ENCODE assay signal across 20 cellular contexts in genomic region chr3:177983341-177983740, GRCh38.
DNase-seq lines count a peak whose midpoint lies in the region; ATAC-seq and TF ChIP-seq lines count a peak whose summit lies in the region.
"Had no signal": no experiment of that assay in that cellular context is flagged by ENCODE, and none has a peak within 500 bp of the region (broad histone marks: within the 10 kb centered on the region; RNA-seq: fewer than 3 reads in every experiment).

No MANE protein-coding gene starts in this region.

- H3K27me3 ChIP-seq in IMR-90 (ENCODE audit: control insufficient read depth, insufficient read depth, low read length) (no peaks in the 10 kb centered on the region), trophoblast cell (ENCODE audit: insufficient read depth, low read length) (no peaks in the 10 kb centered on the region)
- H3K27me3 ChIP-seq: BLaER1 had no signal

- H2BK20ac ChIP-seq in IMR-90 (ENCODE audit: low read depth, low read length) = peak overlapping the region; percentile 67; the same call in 1 of the 2 replicates

- in situ Hi-C loops in IMR-90 (cut with MboI; ENCODE audit: low sequenced_read_pairs) = no loop called here

- H4K8ac ChIP-seq in IMR-90 (ENCODE audit: low read depth in 2 of 2, low read length in 2 of 2) = peak overlapping the region in 1 of 2 experiments; percentile 40; a peak in 2 of 4 replicates
- no peak overlapping the region for H4K8ac ChIP-seq in trophoblast cell (ENCODE audit: low read depth, low read length)

- no peaks in the 10 kb centered on the region for H3K9me3 ChIP-seq in IMR-90 (ENCODE audit: control insufficient read depth, insufficient read depth, low read length)
- H3K9me3 ChIP-seq in trophoblast cell (ENCODE audit: insufficient read depth, low read depth, low read length) = no peaks in the 10 kb centered on the region
- H3K9me3 ChIP-seq: Caco-2, HAP-1 had no signal

- TF ChIP-seq CTCF in AG10803 (conservative IDR thresholded peaks at IDR 0.05; ENCODE audit: low read length) (no peak), IMR-90 (conservative IDR thresholded peaks at IDR 0.05; ENCODE audit: low read depth, low read length) (no peak)

- H2BK15ac ChIP-seq in IMR-90 (ENCODE audit: low read depth, low read length) = peak overlapping the region; percentile 56; the same call in 1 of the 3 replicates

- H3K9ac ChIP-seq in IMR-90 (ENCODE audit: low read depth, low read length) (no peak overlapping the region), trophoblast cell (ENCODE audit: low read length) (no peak overlapping the region)
- H3K9ac ChIP-seq: BLaER1 had no signal

- TF ChIP-seq RAD21 in IMR-90 (IDR thresholded peaks at IDR 0.05; ENCODE audit: low read length) = no peak

- H3K4ac ChIP-seq in IMR-90 (ENCODE audit: low read depth, low read length) (peak overlapping the region; percentile 48; the same call in 1 of the 2 replicates), trophoblast cell (ENCODE audit: low read depth, low read length) (no peak overlapping the region)

- H2BK5ac ChIP-seq in IMR-90 (ENCODE audit: low read depth, low read length, poor library complexity, severe bottlenecking) (peak overlapping the region; percentile 53), trophoblast cell (ENCODE audit: low read depth, low read length, poor library complexity) (no peak overlapping the region)

- no peak for ATAC-seq in IMR-90 (ENCODE audit: low read depth)
- ATAC-seq: CD8-positive, alpha-beta T cell; GM12878 had no signal

- H2AK5ac ChIP-seq in IMR-90 (ENCODE audit: low read depth, low read length) (no peak overlapping the region), trophoblast cell (ENCODE audit: low read length) (no peak overlapping the region)

- no peak overlapping the region for H3K27ac ChIP-seq in IMR-90 (ENCODE audit: insufficient read depth, low read length)
- H3K27ac ChIP-seq in trophoblast cell (ENCODE audit: low read depth, low read length) = no peak overlapping the region
- H3K27ac ChIP-seq: BLaER1, C4-2B had no signal

- H3K4me1 ChIP-seq in IMR-90 (ENCODE audit: control insufficient read depth, insufficient read depth, low read length) (peaks cover 2% of the 10 kb centered on the region), trophoblast cell (ENCODE audit: control insufficient read depth in 1 of 2, insufficient read depth in 2 of 2, low read length in 2 of 2) (no peaks in the 10 kb centered on the region)
- H3K4me1 ChIP-seq: BLaER1, Caco-2, HAP-1 had no signal

- H3K18ac ChIP-seq in IMR-90 (ENCODE audit: low read depth, low read length) (peak overlapping the region; percentile 71; the same call in 1 of the 2 replicates), trophoblast cell (ENCODE audit: low read length) (no peak overlapping the region)

- H2BK12ac ChIP-seq in trophoblast cell (ENCODE audit: low read length) = no peak overlapping the region

- no peak overlapping the region for H2AK9ac ChIP-seq in IMR-90 (replicated peaks; ENCODE audit: low read depth, low read length, poor library complexity)

- no peaks in the 10 kb centered on the region for H3K79me2 ChIP-seq in trophoblast cell (ENCODE audit: control insufficient read depth, insufficient read depth, low read length, poor library complexity)

- H3K9me1 ChIP-seq in IMR-90 (ENCODE audit: insufficient read depth, low read length) = no peaks in the 10 kb centered on the region

- H3K23ac ChIP-seq in IMR-90 (ENCODE audit: low read depth, low read length) (peak overlapping the region; percentile 34; the same call in 1 of the 2 replicates), trophoblast cell (ENCODE audit: low read length) (no peak overlapping the region)

- H3K14ac ChIP-seq in IMR-90 (replicated peaks; ENCODE audit: low read depth, low read length) (peak overlapping the region; percentile 42; the same call in 1 of the 2 replicates), trophoblast cell (ENCODE audit: low read length) (no peak overlapping the region)

- H3K4me2 ChIP-seq in IMR-90 (ENCODE audit: low read depth, low read length) = no peak overlapping the region
- no peak overlapping the region for H3K4me2 ChIP-seq in trophoblast cell (ENCODE audit: low read length)
- H3K4me2 ChIP-seq: BLaER1 had no signal

- peak overlapping the region; percentile 22; the same call in 1 of the 2 replicates for H4K5ac ChIP-seq in IMR-90 (ENCODE audit: low read depth, low read length)

- TF ChIP-seq POLR2A in IMR-90 (IDR thresholded peaks at IDR 0.05; ENCODE audit: low read depth, low read length) = no peak

- H3K4me3 ChIP-seq in AG10803 (ENCODE audit: low read length) (no peak overlapping the region), IMR-90 (ENCODE audit: insufficient read depth, low read depth, low read length) (no peak overlapping the region), trophoblast cell (ENCODE audit: low read depth, low read length) (no peak overlapping the region)
- H3K4me3 ChIP-seq: BLaER1, GM12878, HAP-1 had no signal

- no TSS peak for BruUV-seq in IMR-90 (replicated peaks; lab: Mats Ljungman, UMichigan)

- CTCF ChIA-PET in IMR-90 (lab: Yijun Ruan, JAX) = no interaction called here

- H2AFZ ChIP-seq in IMR-90 (replicated peaks; ENCODE audit: low read length, poor library complexity) (peak overlapping the region; percentile 36), trophoblast cell (ENCODE audit: insufficient read depth, low read length, poor library complexity) (no peak overlapping the region)

- dilution Hi-C loops in IMR-90 (cut with HindIII; ENCODE audit: low sequenced_read_pairs, unreplicated experiment) = no loop called here

- no peaks in the 10 kb centered on the region for H4K20me1 ChIP-seq in IMR-90 (ENCODE audit: insufficient read depth, low read length)
- H4K20me1 ChIP-seq: BLaER1 had no signal

- no peak overlapping the region; the same call in 1 of the 2 replicates for H3K56ac ChIP-seq in IMR-90 (ENCODE audit: extremely low read depth, insufficient read depth, low read length)

- H3K36me3 ChIP-seq in IMR-90 (ENCODE audit: control insufficient read depth, insufficient read depth, low read length) (no peaks in the 10 kb centered on the region), trophoblast cell (ENCODE audit: control insufficient read depth in 1 of 2, insufficient read depth in 2 of 2, low read length in 2 of 2) (no peaks in the 10 kb centered on the region)
- H3K36me3 ChIP-seq: BLaER1, HAP-1 had no signal

- H3K79me1 ChIP-seq in IMR-90 (ENCODE audit: low read depth in 1 of 2, low read length in 2 of 2) (no peaks in the 10 kb centered on the region), trophoblast cell (ENCODE audit: low read length) (no peaks in the 10 kb centered on the region)

- H4K12ac ChIP-seq in trophoblast cell (ENCODE audit: low read depth, low read length) = no peak overlapping the region

- WGBS in IMR-90 (ENCODE audit: extremely low coverage in 2 of 2, insufficient read length in 1 of 2), 2 experiments = 81 to 100% methylated on average over 1 to 3 of the region's 3 CpGs
- 100% methylated on average over 1 of the region's 3 CpGs for WGBS in trophoblast cell (ENCODE audit: extremely low coverage, insufficient coverage, insufficient read length)

- DNase-seq in AG10803 (ENCODE audit: low read depth) = peak; percentile 33
- peak; percentile 9 for DNase-seq in Daoy (ENCODE audit: low read depth)
- DNase-seq in IMR-90 = no peak
- peak; percentile 61 for DNase-seq in astrocyte of the hippocampus (ENCODE audit: low read depth, low spot score)
- DNase-seq in trophoblast cell = no peak
- DNase-seq in NCI-H82 (lab: John Stamatoyannopoulos, UW) = no peak
- no peak for DNase-seq in NCI-H1694 (lab: John Stamatoyannopoulos, UW)
- no peak for DNase-seq in NCI-H2227 (lab: John Stamatoyannopoulos, UW; ENCODE audit: unreplicated experiment)
- DNase-seq: Caco-2; CD4-positive, CD25-positive, alpha-beta regulatory T cell; CD8-positive, alpha-beta T cell; DMS153; DND-41; EL; GDM1; GOT3 had no signal

- intact Hi-C loops in IMR-90 (cut with micrococcal nuclease) = loop anchor here (5.0 kb wide), 1 partner anchor 301 kb away; no protein-coding TSS in a partner anchor

- H4K91ac ChIP-seq in IMR-90 (ENCODE audit: insufficient read depth, low read depth, low read length) (peak overlapping the region; percentile 35), trophoblast cell (ENCODE audit: low read depth, low read length) (no peak overlapping the region)

- peak overlapping the region; percentile 65; the same call in 1 of the 2 replicates for H2BK120ac ChIP-seq in IMR-90 (ENCODE audit: low read depth, low read length)
- H2BK120ac ChIP-seq in trophoblast cell (ENCODE audit: insufficient read depth, low read length, poor library complexity) = no peak overlapping the region

- POLR2A ChIA-PET in IMR-90 (lab: Charles Lee; ENCODE audit: unreplicated experiment) = interaction anchor here (0.6 kb wide), 1 partner anchor 171 kb away, joined by 3 read pairs; no protein-coding TSS in a partner anchor

TF ChIP-seq in IMR-90, 13 proteins besides CTCF, POLR2A, EP300 and RAD21 (continues in another document):
- TF ChIP-seq RCOR1 (IDR thresholded peaks at IDR 0.05; ENCODE audit: insufficient replicate concordance, low read length) = no peak
- TF ChIP-seq MXI1 (IDR thresholded peaks at IDR 0.05; ENCODE audit: borderline replicate concordance, low read depth, low read length) = no peak
- TF ChIP-seq CEBPB (IDR thresholded peaks at IDR 0.05; ENCODE audit: low read depth, low read length) = no peak
- no peak for TF ChIP-seq SMC3 (IDR thresholded peaks at IDR 0.05; ENCODE audit: low read depth, low read length)
- no peak for TF ChIP-seq CHD1 (IDR thresholded peaks at IDR 0.05; ENCODE audit: low read depth, low read length)
- no peak for TF ChIP-seq BHLHE40 (IDR thresholded peaks at IDR 0.05; ENCODE audit: low read depth, low read length)
- TF ChIP-seq ELK1 (IDR thresholded peaks at IDR 0.05; ENCODE audit: borderline replicate concordance, low read depth, low read length) = no peak
- TF ChIP-seq RFX5 (IDR thresholded peaks at IDR 0.05; ENCODE audit: low read depth, low read length) = no peak
- no peak for TF ChIP-seq MAZ (IDR thresholded peaks at IDR 0.05; ENCODE audit: borderline replicate concordance, low read depth, low read length)
- no peak for TF ChIP-seq FOS (IDR thresholded peaks at IDR 0.05; ENCODE audit: low read depth, low read length)
- TF ChIP-seq NFE2L2 (IDR thresholded peaks at IDR 0.05; ENCODE audit: low read depth, low read length) = no peak
- no peak for TF ChIP-seq MAFK (IDR thresholded peaks at IDR 0.05; ENCODE audit: low read depth, low read length)

Comparison
In these comparisons a context has a peak if more than half of its experiments do, and no peak if none do; other contexts are left out.
1. DNase-seq: peak in AG10803 (single experiment), Daoy (single experiment) and astrocyte of the hippocampus (single experiment); none in IMR-90 (single experiment), trophoblast cell (0 of 2), NCI-H82 (single experiment), NCI-H1694 (single experiment) and NCI-H2227 (single experiment).